Comparison of ENCODE assay signal across 23 cellular contexts in genomic region chr4:105845559-105845958, GRCh38. TPM values are rescaled to one million over a fixed set of nuclear protein-coding genes. Genes with fewer than 3 reads are reported as not detected.
"Had no signal": no experiment of that assay in that cellular context is flagged by ENCODE, and none has a peak within 500 bp of the region (broad histone marks: within the 10 kb centered on the region; RNA-seq: fewer than 3 reads in every experiment).

No MANE protein-coding gene starts in this region.

- H3K27me3 Mint-ChIP-seq: effector memory CD8-positive, alpha-beta T cell; naive thymus-derived CD4-positive, alpha-beta T cell; stimulated activated naive B cell treated with anti-CD40 and anti-IgM and Interleukin-4, amounts not matched to agents 10 μg/mL and 1 μg/mL and 100 μg/mL, for 72 hours had no signal

- H3K36me3 ChIP-seq: neutrophil, right atrium auricular region, sigmoid colon had no signal

- H3K27me3 ChIP-seq: esophagus squamous epithelium, foreskin keratinocyte, hepatocyte, neutrophil, right atrium auricular region, sigmoid colon, stomach had no signal

- H3K79me2 ChIP-seq: hepatocyte had no signal

- H3K27ac Mint-ChIP-seq: effector memory CD8-positive, alpha-beta T cell; naive thymus-derived CD4-positive, alpha-beta T cell; nephron progenitor cell; stimulated activated naive B cell treated with anti-CD40 and anti-IgM and Interleukin-4, amounts not matched to agents 10 μg/mL and 1 μg/mL and 100 μg/mL, for 72 hours had no signal

- H3K4me3 ChIP-seq: esophagus squamous epithelium, hepatocyte, lung, right atrium auricular region, sigmoid colon, skin epidermis, stomach had no signal

- H3K4me2 ChIP-seq: hepatocyte had no signal

- H3K9me3 Mint-ChIP-seq: effector memory CD8-positive, alpha-beta T cell; naive thymus-derived CD4-positive, alpha-beta T cell; nephron progenitor cell; stimulated activated naive B cell treated with anti-CD40 and anti-IgM and Interleukin-4, amounts not matched to agents 10 μg/mL and 1 μg/mL and 100 μg/mL, for 72 hours had no signal

- DNase-seq: effector memory CD8-positive, alpha-beta T cell; esophagus squamous epithelium; foreskin keratinocyte; kidney; left cardiac atrium; left ventricle myocardium superior; mesendoderm; naive thymus-derived CD4-positive, alpha-beta T cell; nephron progenitor cell; posterior cingulate gyrus; sigmoid colon; stimulated activated CD4-positive, alpha-beta T cell treated with anti-CD3 and anti-CD28 coated beads, Interleukin-2, amount 100 ng/mL, for 24 hours; stimulated activated CD4-positive, alpha-beta T cell treated with anti-CD3 and anti-CD28 coated beads, Interleukin-4, amount 100 ng/mL, for 4 hours; stimulated activated naive B cell treated with anti-CD40 and anti-IgM and Interleukin-4, amounts not matched to agents 10 μg/mL and 1 μg/mL and 100 μg/mL, for 72 hours; stomach; substantia nigra; trophoblast cell had no signal

- H3K27ac ChIP-seq: esophagus squamous epithelium, foreskin keratinocyte, hepatocyte, neutrophil, right atrium auricular region, sigmoid colon, skin epidermis, stomach had no signal

- H3K9me3 ChIP-seq: esophagus squamous epithelium, neutrophil, right atrium auricular region, sigmoid colon, stomach had no signal

- H3K4me3 Mint-ChIP-seq: effector memory CD8-positive, alpha-beta T cell; naive thymus-derived CD4-positive, alpha-beta T cell; nephron progenitor cell; stimulated activated naive B cell treated with anti-CD40 and anti-IgM and Interleukin-4, amounts not matched to agents 10 μg/mL and 1 μg/mL and 100 μg/mL, for 72 hours had no signal

- H3K4me1 Mint-ChIP-seq: naive thymus-derived CD4-positive, alpha-beta T cell; stimulated activated naive B cell treated with anti-CD40 and anti-IgM and Interleukin-4, amounts not matched to agents 10 μg/mL and 1 μg/mL and 100 μg/mL, for 72 hours had no signal

- H3K4me1 ChIP-seq: esophagus squamous epithelium, foreskin keratinocyte, right atrium auricular region, sigmoid colon, stomach had no signal

- H2AFZ ChIP-seq: hepatocyte had no signal

RNA-seq across cellular contexts. Expression of gene NPNT, which starts 49.7 kb away (rescaled TPM):
- total RNA-seq: naive thymus-derived CD4-positive, alpha-beta T cell; osteocyte had no signal
- polyA plus RNA-seq: naive thymus-derived CD4-positive, alpha-beta T cell had no signal
